Comparison of ENCODE assay signal across 8 cellular contexts in the genomic region with DNA sequence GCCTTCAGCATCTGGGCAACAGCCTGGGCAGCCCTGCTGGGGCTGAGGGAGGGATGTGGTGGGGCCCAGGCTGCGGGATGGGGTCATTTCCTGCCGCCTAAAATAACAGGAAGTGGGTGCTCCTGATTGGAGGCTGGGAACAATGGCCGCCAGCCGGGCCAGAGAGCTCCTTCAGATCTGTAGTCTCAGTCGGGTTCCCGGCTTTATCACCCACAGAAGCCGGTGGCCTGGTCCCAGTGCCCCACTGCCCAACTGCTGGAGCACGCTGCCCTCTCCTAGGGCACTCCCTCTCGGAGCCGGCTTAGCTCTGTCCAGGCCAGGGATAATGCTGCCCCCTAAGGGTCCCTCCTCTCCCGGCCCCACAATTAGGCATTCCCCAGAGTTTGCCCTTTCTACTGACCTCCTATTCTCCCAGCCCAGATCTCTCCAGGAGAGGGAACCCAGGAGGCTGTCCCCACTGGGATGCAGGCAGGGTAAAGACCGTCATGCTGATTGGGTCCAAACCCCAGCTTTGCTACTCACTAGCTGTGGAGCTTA. TPM values are rescaled to one million over a fixed set of nuclear protein-coding genes. Genes with fewer than 3 reads are reported as not detected.
DNase-seq lines count a peak whose midpoint lies in the region; ATAC-seq and TF ChIP-seq lines count a peak whose summit lies in the region.

No MANE protein-coding gene starts in this region.

- no peak overlapping the region for H3K4me3 ChIP-seq in aorta (ENCODE audit: low read length in 2 of 2)

- ATAC-seq in GM21447 (IDR thresholded peaks at IDR 0.05; ENCODE audit: unreplicated experiment) (peak; percentile 36), omental fat pad (ENCODE audit: low FRiP score) (peak; percentile 49), aorta (ENCODE audit: low FRiP score) (peak; percentile 63)

- TF ChIP-seq CTCF in AG09319 (IDR thresholded peaks at IDR 0.05; ENCODE audit: low read depth, low read length) (peak; percentile 40), RWPE1 (conservative IDR thresholded peaks at IDR 0.05; ENCODE audit: low read depth) (no peak; the same call in 1 of the 2 replicates), omental fat pad (IDR thresholded peaks at IDR 0.05) (no peak)

- H3K9me3 ChIP-seq in aorta (ENCODE audit: control insufficient read depth, low read length), result no peaks in the 10 kb centered on the region

- peak overlapping the region; percentile 71 for H3K4me3 Mint-ChIP-seq in activated naive CD4-positive, alpha-beta T cell treated with anti-CD3 and anti-CD28 coated beads, Interleukin-2, amount 10 ng/mL, durations not matched to agents 7 days and 5 days

- no peaks in the 10 kb centered on the region for H3K36me3 ChIP-seq in aorta (ENCODE audit: control insufficient read depth in 1 of 2, insufficient read depth in 2 of 2, low read length in 1 of 2)

- H3K4me1 Mint-ChIP-seq in activated naive CD4-positive, alpha-beta T cell treated with anti-CD3 and anti-CD28 coated beads, Interleukin-2, amount 10 ng/mL, durations not matched to agents 7 days and 5 days, result peaks cover 69% of the 10 kb centered on the region

- peak overlapping the region; percentile 91 for H3K27ac Mint-ChIP-seq in activated naive CD4-positive, alpha-beta T cell treated with anti-CD3 and anti-CD28 coated beads, Interleukin-2, amount 10 ng/mL, durations not matched to agents 7 days and 5 days

- H3K27me3 ChIP-seq in aorta (ENCODE audit: control insufficient read depth in 1 of 2, insufficient read depth in 2 of 2, low read length in 1 of 2), result no peaks in the 10 kb centered on the region

- peaks cover 0 to 5% of the 10 kb centered on the region in 2 donors for H3K4me1 ChIP-seq in aorta (ENCODE audit: control insufficient read depth in 1 of 2, insufficient read depth in 2 of 2, low read length in 2 of 2)

- H3K27ac ChIP-seq in RWPE1, result peak overlapping the region; percentile 96
- H3K27ac ChIP-seq in aorta (ENCODE audit: low read depth in 1 of 2, low read length in 2 of 2), result peak overlapping the region; percentile 36 to 84

- no peak for DNase-seq in AG09319 (ENCODE audit: extremely low read depth, low read depth)
- DNase-seq in RWPE1 (ENCODE audit: low spot score), result peak; percentile 60
- DNase-seq in activated naive CD4-positive, alpha-beta T cell treated with anti-CD3 and anti-CD28 coated beads, Interleukin-2, amount 10 ng/mL, durations not matched to agents 7 days and 5 days, result peak; percentile 86
- peak; percentile 88 for DNase-seq in glomerular visceral epithelial cell (ENCODE audit: extremely low spot score)
- DNase-seq in omental fat pad (ENCODE audit: low spot score), result no peak
- DNase-seq in aorta, result peak; percentile 86 to 88
- no peak for DNase-seq in cerebellar cortex (ENCODE audit: low spot score)

- intact Hi-C loops in aorta (cut with DNase I), result no loop called here

- 2% methylated on average over 12 of the region's 12 CpGs for WGBS in aorta, 2 donors

- POLR2A ChIA-PET in RWPE1 (lab: Yijun Ruan, JAX; ENCODE audit: low non-redundant PET), result interaction anchor here (1.1 to 1.2 kb wide), 2 partner anchors 10 to 27 kb away, joined by 3 read pairs; no protein-coding TSS in a partner anchor

- H3K36me3 Mint-ChIP-seq in activated naive CD4-positive, alpha-beta T cell treated with anti-CD3 and anti-CD28 coated beads, Interleukin-2, amount 10 ng/mL, durations not matched to agents 7 days and 5 days, result peaks cover 58% of the 10 kb centered on the region

- H3K27me3 Mint-ChIP-seq in activated naive CD4-positive, alpha-beta T cell treated with anti-CD3 and anti-CD28 coated beads, Interleukin-2, amount 10 ng/mL, durations not matched to agents 7 days and 5 days, result no peaks in the 10 kb centered on the region

- CTCF ChIA-PET in RWPE1 (lab: Yijun Ruan, JAX), result interaction anchor here (0.5 to 1.9 kb wide), 6 partner anchors 9 to 131 kb away, joined by 3 to 8 read pairs (median 4); no protein-coding TSS in a partner anchor
- CTCF ChIA-PET in activated naive CD4-positive, alpha-beta T cell treated with anti-CD3 and anti-CD28 coated beads, Interleukin-2, amount 10 ng/mL, durations not matched to agents 7 days and 5 days (lab: Charles Lee), result interaction anchor here (0.6 to 8.2 kb wide), 7 partner anchors 9 to 1326 kb away, joined by 3 to 72 read pairs (median 4); a partner anchor contains a TSS

- no peaks in the 10 kb centered on the region for H3K9me3 Mint-ChIP-seq in activated naive CD4-positive, alpha-beta T cell treated with anti-CD3 and anti-CD28 coated beads, Interleukin-2, amount 10 ng/mL, durations not matched to agents 7 days and 5 days

RNA-seq across cellular contexts. Expression of a gene that starts 5.1 kb away (rescaled TPM):
- total RNA-seq in omental fat pad (100 to 1,000 TPM in 3 of 4 donors, 10 to 100 TPM in 1; 73.3 to 244 (median 115) TPM), aorta (100 to 1,000 TPM; 113 to 133 TPM)
- polyA plus RNA-seq in aorta, result 10 to 100 TPM; 52.8 to 81.2 TPM

RNA-seq across cellular contexts. Expression of a gene that starts 11.7 kb away (rescaled TPM):
- total RNA-seq in omental fat pad (100 to 1,000 TPM in 1 of 4 donors, 10 to 100 TPM in 3; 76.3 to 104 (median 83.2) TPM), aorta (10 to 100 TPM; 55.6 to 61.7 TPM)
- polyA plus RNA-seq in aorta, result 10 to 100 TPM; 81.0 to 90.7 TPM

RNA-seq across cellular contexts. Expression of a gene that starts 36.0 kb away (rescaled TPM):
- 1 to 10 TPM; 2.7 to 6.4 (median 3.7) TPM for total RNA-seq in omental fat pad
- total RNA-seq in aorta, result 10 to 100 TPM; 37.5 to 48.5 TPM
- 10 to 100 TPM; 17.4 to 18.4 TPM for polyA plus RNA-seq in aorta

Comparison
In these comparisons a context has a peak if more than half of its experiments do, and no peak if none do; other contexts are left out.
1. DNase-seq: peak in RWPE1 (single experiment), activated naive CD4-positive, alpha-beta T cell treated with anti-CD3 and anti-CD28 coated beads, Interleukin-2, amount 10 ng/mL, durations not matched to agents 7 days and 5 days (single experiment), glomerular visceral epithelial cell (single experiment) and aorta (2 of 2); none in AG09319 (single experiment), omental fat pad (single experiment) and cerebellar cortex (single experiment).
2. RNA of a gene that starts 36.0 kb away (total RNA-seq): 37.5 to 48.5 TPM in aorta; 2.7 to 6.4 TPM in omental fat pad; every median in the first group is over 4 times any median in the second.
3. Peak in every context shown above with its lines, with median percentiles within 50 percentile points of each other: ATAC-seq.